In the genomic region with DNA sequence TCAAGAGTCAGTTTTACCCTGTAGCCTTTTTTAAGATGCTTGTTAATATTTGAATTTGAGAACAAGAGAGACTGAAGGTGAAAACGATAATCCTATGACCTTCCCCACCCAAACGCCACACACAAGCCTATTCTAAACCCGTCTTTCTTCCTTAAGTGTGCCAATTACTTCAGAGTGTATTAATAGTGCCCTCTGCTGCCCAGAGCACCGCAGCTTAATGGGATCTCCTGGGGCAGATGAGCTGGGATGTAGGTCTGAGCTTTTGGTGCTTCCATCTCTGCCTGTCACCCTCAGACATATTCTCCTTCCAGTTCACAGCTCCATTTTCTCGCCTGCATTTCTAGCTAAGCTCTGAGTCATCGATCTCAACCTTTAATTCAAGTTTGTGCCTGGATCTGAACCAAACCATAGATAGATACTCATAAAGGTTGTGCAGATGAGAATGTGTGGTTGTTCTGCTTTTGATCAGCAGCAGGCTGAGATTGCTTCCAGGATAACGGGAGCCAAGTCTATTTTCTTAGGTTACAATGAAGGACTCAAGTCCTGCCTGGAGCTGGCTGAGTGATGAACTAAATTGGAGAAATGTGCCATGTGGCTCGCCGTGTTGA, we compare ENCODE assay signal across 8 cellular contexts. TPM values are rescaled to one million over a fixed set of nuclear protein-coding genes. Genes with fewer than 3 reads are reported as not detected.
A peak's percentile ranks its signal among the peaks of the same experiment; 100 is the strongest.
DNase-seq lines count a peak whose midpoint lies in the region; ATAC-seq and TF ChIP-seq lines count a peak whose summit lies in the region.

No MANE protein-coding gene starts in this region.

- no peak for DNase-seq in GM06990 (ENCODE audit: extremely low read depth, insufficient read length)
- DNase-seq in NCI-H2196 treated with DMSO at 0.1 percent for 48 hours (lab: John Stamatoyannopoulos, UW; ENCODE audit: unreplicated experiment): peak; percentile 36
- peak; percentile 21 for DNase-seq in endothelial cell (ENCODE audit: low spot score)
- DNase-seq in progenitor cell of endocrine pancreas (ENCODE audit: low spot score, unreplicated experiment): no peak
- no peak for DNase-seq in activated CD4-positive, alpha-beta T cell treated with anti-CD3 and anti-CD28 coated beads for 4 hours

- no peaks in the 10 kb centered on the region; the same call in 1 of the 2 replicates for H3K27me3 ChIP-seq in GM06990 (replicated peaks; ENCODE audit: control insufficient read depth, insufficient read depth, low read length)

- H3K4me1 Mint-ChIP-seq in endothelial cell (ENCODE audit: unreplicated experiment): no peaks in the 10 kb centered on the region
- H3K4me1 Mint-ChIP-seq in progenitor cell of endocrine pancreas (ENCODE audit: low read depth): peaks cover 1% of the 10 kb centered on the region

- TF ChIP-seq CTCF in GM06990 (IDR thresholded peaks at IDR 0.05; ENCODE audit: insufficient read depth, low read length, poor library complexity, severe bottlenecking): peak; percentile 42
- no peak for TF ChIP-seq CTCF in endothelial cell (IDR thresholded peaks at IDR 0.05; ENCODE audit: unreplicated experiment)
- peak; percentile 25 for TF ChIP-seq CTCF in progenitor cell of endocrine pancreas (IDR thresholded peaks at IDR 0.05; ENCODE audit: unreplicated experiment)

- H3K36me3 Mint-ChIP-seq in endothelial cell (ENCODE audit: low read depth, unreplicated experiment): no peaks in the 10 kb centered on the region
- H3K36me3 Mint-ChIP-seq in progenitor cell of endocrine pancreas (ENCODE audit: insufficient read depth): no peaks in the 10 kb centered on the region

- no peaks in the 10 kb centered on the region for H3K36me3 ChIP-seq in GM06990 (ENCODE audit: control insufficient read depth, insufficient read depth, low read length)

- H3K27me3 Mint-ChIP-seq in endothelial cell (ENCODE audit: unreplicated experiment) (no peaks in the 10 kb centered on the region), progenitor cell of endocrine pancreas (peaks cover 12% of the 10 kb centered on the region)

- ATAC-seq in GM21360 (IDR thresholded peaks at IDR 0.05; ENCODE audit: unreplicated experiment) (no peak), HG02588 (IDR thresholded peaks at IDR 0.05; ENCODE audit: unreplicated experiment) (no peak), HG03460 (IDR thresholded peaks at IDR 0.05; ENCODE audit: unreplicated experiment) (no peak)

- H3K9me3 Mint-ChIP-seq in endothelial cell (ENCODE audit: unreplicated experiment) (no peaks in the 10 kb centered on the region), progenitor cell of endocrine pancreas (ENCODE audit: low read depth) (no peaks in the 10 kb centered on the region)

- H3K4me3 ChIP-seq in GM06990 (replicated peaks; ENCODE audit: low read depth, low read length): no peak overlapping the region

- H3K27ac Mint-ChIP-seq in endothelial cell (ENCODE audit: unreplicated experiment): no peak overlapping the region
- H3K27ac Mint-ChIP-seq in progenitor cell of endocrine pancreas: no peak overlapping the region

- H3K4me3 Mint-ChIP-seq in endothelial cell (ENCODE audit: unreplicated experiment) (no peak overlapping the region), progenitor cell of endocrine pancreas (ENCODE audit: low read depth) (no peak overlapping the region)

RNA-seq across cellular contexts. Expression of gene CDH13, which starts 46.4 kb away (rescaled TPM):
- 2.3 TPM for total RNA-seq in endothelial cell (ENCODE audit: unreplicated experiment)
- total RNA-seq in progenitor cell of endocrine pancreas: 0.07 and 0.38 TPM in 2 replicates

Comparison
In these comparisons a context has a peak if more than half of its experiments do, and no peak if none do; other contexts are left out.
1. DNase-seq: peak in NCI-H2196 treated with DMSO at 0.1 percent for 48 hours (single experiment) and endothelial cell (single experiment); none in GM06990 (single experiment), progenitor cell of endocrine pancreas (single experiment) and activated CD4-positive, alpha-beta T cell treated with anti-CD3 and anti-CD28 coated beads for 4 hours (0 of 2).